ENCODE assay signal across 1 cellular context in genomic region chr15:89690276-89691218, GRCh38.
TF ChIP-seq lines count a peak whose summit lies in the region.

Gene PEX11A, minus strand, starts transcription at chr15:89690754. Its CDS starts 122 bp downstream, at chr15:89690632.
Gene WDR93, plus strand, starts transcription at chr15:89690811. Its CDS starts 10,936 bp downstream, at chr15:89701747.

TF ChIP-seq in HepG2, 621 proteins besides CTCF, POLR2A, EP300 and RAD21 (continued from another document and continues in another):
- TF ChIP-seq CCAR2 (optimal IDR thresholded peaks at IDR 0.05; ENCODE audit: low read depth, low read length) (no peak), ZBTB10 (CRISPR knock-in tag; IDR thresholded peaks at IDR 0.05; ENCODE audit: borderline replicate concordance) (no peak), HNRNPUL1 (IDR thresholded peaks at IDR 0.05; ENCODE audit: low read depth, low read length) (no peak), PRPF4 (IDR thresholded peaks at IDR 0.05; ENCODE audit: low read depth, low read length, poor library complexity, severe bottlenecking) (no peak), HCFC1 (IDR thresholded peaks at IDR 0.05; ENCODE audit: low read depth, low read length) (peak; percentile 44; the same call in 1 of the 2 replicates), HNF1B (CRISPR knock-in tag; IDR thresholded peaks at IDR 0.05) (peak; percentile 57; the same call in 1 of the 2 replicates), ZNF691 (CRISPR knock-in tag; IDR thresholded peaks at IDR 0.05; ENCODE audit: borderline replicate concordance, low read depth) (peak; percentile 81; the same call in 1 of the 2 replicates), ATAD3A (CRISPR knock-in tag; IDR thresholded peaks at IDR 0.05) (no peak), ZSCAN21 (CRISPR knock-in tag; IDR thresholded peaks at IDR 0.05; ENCODE audit: borderline replicate concordance) (no peak), HDAC6 (IDR thresholded peaks at IDR 0.05; ENCODE audit: low read depth, low read length) (no peak), ZNF639 (CRISPR knock-in tag; conservative IDR thresholded peaks at IDR 0.05) (peak; percentile 63; the same call in 1 of the 2 replicates), ZHX2 (IDR thresholded peaks at IDR 0.05; ENCODE audit: low read depth) (0 out of 2 replicates have a peak, but pooled peaks have one; percentile 18), ZHX2 (CRISPR knock-in tag; IDR thresholded peaks at IDR 0.05; ENCODE audit: borderline replicate concordance) (no peak), ZNF414 (CRISPR knock-in tag; IDR thresholded peaks at IDR 0.05) (no peak), ZSCAN20 (CRISPR knock-in tag; IDR thresholded peaks at IDR 0.05; ENCODE audit: borderline replicate concordance) (no peak), ZNF597 (CRISPR knock-in tag; IDR thresholded peaks at IDR 0.05) (no peak), STAT5B (CRISPR knock-in tag; IDR thresholded peaks at IDR 0.05) (no peak), MYPOP (CRISPR knock-in tag; IDR thresholded peaks at IDR 0.05) (no peak; the same call in 1 of the 2 replicates), YEATS2 (CRISPR knock-in tag; IDR thresholded peaks at IDR 0.05; ENCODE audit: borderline replicate concordance) (peak; percentile 64; the same call in 1 of the 2 replicates), ZNF605 (CRISPR knock-in tag; IDR thresholded peaks at IDR 0.05) (peak; percentile 75), MXI1 (IDR thresholded peaks at IDR 0.05; ENCODE audit: borderline replicate concordance, low read depth, low read length) (peak; percentile 85; the same call in 2 of the 3 replicates), ZZZ3 (CRISPR knock-in tag; IDR thresholded peaks at IDR 0.05; ENCODE audit: borderline replicate concordance) (no peak; the same call in 1 of the 2 replicates), SUZ12 (IDR thresholded peaks at IDR 0.05; ENCODE audit: low read depth, low read length) (no peak), ZBTB40 (IDR thresholded peaks at IDR 0.05) (peak; percentile 87), ZBTB40 (CRISPR knock-in tag; IDR thresholded peaks at IDR 0.05) (peak; percentile 53; the same call in 1 of the 2 replicates), IKZF1 (IDR thresholded peaks at IDR 0.05) (no peak), ZNF30 (CRISPR knock-in tag; IDR thresholded peaks at IDR 0.05) (no peak)
